In genomic region chr3:56102034-56102433, GRCh38 we compare ENCODE assay signal across 34 cellular contexts.
"Had no signal": no experiment of that assay in that cellular context is flagged by ENCODE, and none has a peak within 500 bp of the region (broad histone marks: within the 10 kb centered on the region; RNA-seq: fewer than 3 reads in every experiment).

No MANE protein-coding gene starts in this region.

- H3K27ac Mint-ChIP-seq: activated CD4-positive, alpha-beta memory T cell treated with anti-CD3 and anti-CD28 coated beads for 36 hours; activated CD4-positive, alpha-beta T cell treated with anti-CD3 and anti-CD28 coated beads for 36 hours; activated CD4-positive, alpha-beta T cell treated with anti-CD3 and anti-CD28 coated beads, Interleukin-2, amount 10 ng/mL, durations not matched to agents 24 days and 14 days; activated CD8-positive, alpha-beta memory T cell treated with anti-CD3 and anti-CD28 coated beads, Interleukin-2, amount 10 ng/mL, durations not matched to agents 7 days and 5 days; activated CD8-positive, alpha-beta T cell treated with anti-CD3 and anti-CD28 coated beads, Interleukin-2, amount 10 ng/mL, durations not matched to agents 7 days and 5 days; activated naive CD4-positive, alpha-beta T cell treated with anti-CD3 and anti-CD28 coated beads for 36 hours; activated naive CD4-positive, alpha-beta T cell treated with anti-CD3 and anti-CD28 coated beads, Interleukin-2, amount 50 U/mL, for 24 hours; activated naive CD8-positive, alpha-beta T cell treated with anti-CD3 and anti-CD28 coated beads for 36 hours; activated naive CD8-positive, alpha-beta T cell treated with anti-CD3 and anti-CD28 coated beads, Interleukin-2, amount 50 U/mL, for 24 hours; activated T-helper 1 cell treated with anti-CD3 and anti-CD28 coated beads, Interleukin-12 subunit alpha, Interleukin-12 subunit beta, Interleukin-2, Interleukin-4 antibody, amounts not matched to agents 30 ng/mL and 10 ng/mL and 1 ng/mL, durations not matched to agents 14 hours and 24 hours and 36 hours; activated T-helper 2 cell treated with anti-CD3 and anti-CD28 coated beads, Interferon-gamma antibody, Interleukin-2, Interleukin-4, amounts not matched to agents 10 μg/mL and 5 μg/mL and 100 μg/mL, durations not matched to agents 14 hours and 24 hours and 36 hours; T-cell; T-helper 1 cell treated with Interleukin-12 subunit alpha and Interleukin-12 subunit beta and Interleukin-4 antibody, amounts not matched to agents 30 μg/mL and 1 μg/mL, for 36 hours; T-helper 2 cell treated with Interferon-gamma antibody and Interleukin-4, amounts not matched to agents 5 μg/mL and 100 μg/mL, for 36 hours had no signal

- H3K4me3 Mint-ChIP-seq: activated CD4-positive, alpha-beta memory T cell treated with anti-CD3 and anti-CD28 coated beads for 36 hours; activated CD4-positive, alpha-beta T cell treated with anti-CD3 and anti-CD28 coated beads for 36 hours; activated CD4-positive, alpha-beta T cell treated with anti-CD3 and anti-CD28 coated beads, Interleukin-2, amount 10 ng/mL, durations not matched to agents 24 days and 14 days; activated CD8-positive, alpha-beta memory T cell treated with anti-CD3 and anti-CD28 coated beads, Interleukin-2, amount 10 ng/mL, durations not matched to agents 7 days and 5 days; activated CD8-positive, alpha-beta T cell treated with anti-CD3 and anti-CD28 coated beads, Interleukin-2, amount 10 ng/mL, durations not matched to agents 7 days and 5 days; activated naive CD4-positive, alpha-beta T cell treated with anti-CD3 and anti-CD28 coated beads for 36 hours; activated naive CD4-positive, alpha-beta T cell treated with anti-CD3 and anti-CD28 coated beads, Interleukin-2, amount 50 U/mL, for 24 hours; activated naive CD8-positive, alpha-beta T cell treated with anti-CD3 and anti-CD28 coated beads for 36 hours; activated naive CD8-positive, alpha-beta T cell treated with anti-CD3 and anti-CD28 coated beads, Interleukin-2, amount 50 U/mL, for 24 hours; activated T-helper 1 cell treated with anti-CD3 and anti-CD28 coated beads, Interleukin-12 subunit alpha, Interleukin-12 subunit beta, Interleukin-2, Interleukin-4 antibody, amounts not matched to agents 30 ng/mL and 10 ng/mL and 1 ng/mL, durations not matched to agents 14 hours and 24 hours and 36 hours; T-cell; T-helper 1 cell treated with Interleukin-12 subunit alpha and Interleukin-12 subunit beta and Interleukin-4 antibody, amounts not matched to agents 30 μg/mL and 1 μg/mL, for 36 hours; T-helper 2 cell treated with Interferon-gamma antibody and Interleukin-4, amounts not matched to agents 5 μg/mL and 100 μg/mL, for 36 hours had no signal

- H3K27me3 Mint-ChIP-seq: activated CD4-positive, alpha-beta memory T cell treated with anti-CD3 and anti-CD28 coated beads for 36 hours; activated CD4-positive, alpha-beta T cell treated with anti-CD3 and anti-CD28 coated beads, Interleukin-2, amount 10 ng/mL, durations not matched to agents 24 days and 14 days; activated CD8-positive, alpha-beta memory T cell treated with anti-CD3 and anti-CD28 coated beads, Interleukin-2, amount 10 ng/mL, durations not matched to agents 7 days and 5 days; activated naive CD8-positive, alpha-beta T cell treated with anti-CD3 and anti-CD28 coated beads for 36 hours had no signal

- ATAC-seq: activated CD4-positive, alpha-beta T cell treated with anti-CD3 and anti-CD28 coated beads for 36 hours; activated CD8-positive, alpha-beta memory T cell treated with anti-CD3 and anti-CD28 coated beads, Interleukin-2, amount 10 ng/mL, durations not matched to agents 7 days and 5 days; activated CD8-positive, alpha-beta T cell treated with anti-CD3 and anti-CD28 coated beads, Interleukin-2, amount 10 ng/mL, durations not matched to agents 7 days and 5 days; activated naive CD8-positive, alpha-beta T cell treated with anti-CD3 and anti-CD28 coated beads, Interleukin-2, amount 50 U/mL, for 24 hours; body of pancreas; T-cell had no signal

- H3K4me3 ChIP-seq: adrenal gland, body of pancreas, cardiac muscle cell, colonic mucosa had no signal

- H3K27ac ChIP-seq: adrenal gland, body of pancreas, cardiac muscle cell, colonic mucosa, epithelial cell of prostate, WERI-Rb-1 had no signal

- DNase-seq: activated CD4-positive, alpha-beta memory T cell treated with anti-CD3 and anti-CD28 coated beads for 36 hours; activated CD4-positive, alpha-beta T cell treated with anti-CD3 and anti-CD28 coated beads for 36 hours; activated CD4-positive, alpha-beta T cell treated with anti-CD3 and anti-CD28 coated beads, Interleukin-2, amount 10 ng/mL, durations not matched to agents 24 days and 14 days; activated CD4-positive, CD25-positive, alpha-beta regulatory T cell; activated CD4-positive, CD25-positive, alpha-beta regulatory T cell treated with anti-CD3 and anti-CD28 coated beads, Interleukin-2, amount 50 U/mL, for 72 hours; activated CD8-positive, alpha-beta memory T cell treated with anti-CD3 and anti-CD28 coated beads, Interleukin-2, amount 10 ng/mL, durations not matched to agents 7 days and 5 days; activated CD8-positive, alpha-beta memory T cell treated with anti-CD3 and anti-CD28 coated beads, Interleukin-2, amount 50 U/mL, for 4 hours; activated CD8-positive, alpha-beta T cell treated with anti-CD3 and anti-CD28 coated beads, Interleukin-2, amount 10 ng/mL, durations not matched to agents 7 days and 5 days; activated effector memory CD4-positive, alpha-beta T cell treated with anti-CD3 and anti-CD28 coated beads, Interleukin-2, amount 50 U/mL, for 16 hours; activated naive CD4-positive, alpha-beta T cell treated with anti-CD3 and anti-CD28 coated beads for 36 hours; activated naive CD8-positive, alpha-beta T cell treated with anti-CD3 and anti-CD28 coated beads for 36 hours; activated naive CD8-positive, alpha-beta T cell treated with anti-CD3 and anti-CD28 coated beads, Interleukin-2, amount 50 U/mL, for 24 hours; activated T-cell treated with anti-CD3 and anti-CD28 coated beads, Interleukin-2, amount 50 U/mL, for 1 hour; activated T-cell treated with anti-CD3 and anti-CD28 coated beads, Interleukin-2, amount 50 U/mL, for 48 hours; adrenal gland; amygdala; aorta; body of pancreas; central memory CD4-positive, alpha-beta T cell; cerebellar nuclear complex; colonic mucosa; effector CD8-positive, alpha-beta T cell; foreskin fibroblast; head of caudate nucleus; T-cell; T1000; WERI-Rb-1 had no signal

- H3K4me1 Mint-ChIP-seq: activated CD4-positive, alpha-beta T cell treated with anti-CD3 and anti-CD28 coated beads for 36 hours; activated CD4-positive, alpha-beta T cell treated with anti-CD3 and anti-CD28 coated beads, Interleukin-2, amount 10 ng/mL, durations not matched to agents 24 days and 14 days; activated CD8-positive, alpha-beta memory T cell treated with anti-CD3 and anti-CD28 coated beads, Interleukin-2, amount 10 ng/mL, durations not matched to agents 7 days and 5 days; activated naive CD4-positive, alpha-beta T cell treated with anti-CD3 and anti-CD28 coated beads, Interleukin-2, amount 50 U/mL, for 24 hours; activated naive CD8-positive, alpha-beta T cell treated with anti-CD3 and anti-CD28 coated beads for 36 hours; activated naive CD8-positive, alpha-beta T cell treated with anti-CD3 and anti-CD28 coated beads, Interleukin-2, amount 50 U/mL, for 24 hours; T-cell had no signal

- H3K27me3 ChIP-seq: adrenal gland, body of pancreas, cardiac muscle cell, colonic mucosa had no signal

- H3K9me3 ChIP-seq: adrenal gland, body of pancreas, colonic mucosa had no signal

- H3K36me3 Mint-ChIP-seq: activated CD4-positive, alpha-beta memory T cell treated with anti-CD3 and anti-CD28 coated beads for 36 hours; activated CD8-positive, alpha-beta memory T cell treated with anti-CD3 and anti-CD28 coated beads, Interleukin-2, amount 10 ng/mL, durations not matched to agents 7 days and 5 days; activated naive CD4-positive, alpha-beta T cell treated with anti-CD3 and anti-CD28 coated beads, Interleukin-2, amount 50 U/mL, for 24 hours; activated naive CD8-positive, alpha-beta T cell treated with anti-CD3 and anti-CD28 coated beads for 36 hours; T-cell had no signal

- H3K4me1 ChIP-seq: adrenal gland, body of pancreas, colonic mucosa had no signal

- H3K9me3 Mint-ChIP-seq: activated CD4-positive, alpha-beta memory T cell treated with anti-CD3 and anti-CD28 coated beads for 36 hours; activated CD4-positive, alpha-beta T cell treated with anti-CD3 and anti-CD28 coated beads, Interleukin-2, amount 10 ng/mL, durations not matched to agents 24 days and 14 days; activated naive CD4-positive, alpha-beta T cell treated with anti-CD3 and anti-CD28 coated beads for 36 hours; activated naive CD8-positive, alpha-beta T cell treated with anti-CD3 and anti-CD28 coated beads, Interleukin-2, amount 50 U/mL, for 24 hours; activated T-helper 1 cell treated with anti-CD3 and anti-CD28 coated beads, Interleukin-12 subunit alpha, Interleukin-12 subunit beta, Interleukin-2, Interleukin-4 antibody, amounts not matched to agents 30 ng/mL and 10 ng/mL and 1 ng/mL, durations not matched to agents 14 hours and 24 hours and 36 hours; activated T-helper 2 cell treated with anti-CD3 and anti-CD28 coated beads, Interferon-gamma antibody, Interleukin-2, Interleukin-4, amounts not matched to agents 10 μg/mL and 5 μg/mL and 100 μg/mL, durations not matched to agents 14 hours and 24 hours and 36 hours; T-helper 1 cell treated with Interleukin-12 subunit alpha and Interleukin-12 subunit beta and Interleukin-4 antibody, amounts not matched to agents 30 μg/mL and 1 μg/mL, for 36 hours; T-helper 2 cell treated with Interferon-gamma antibody and Interleukin-4, amounts not matched to agents 5 μg/mL and 100 μg/mL, for 36 hours had no signal

- H3K36me3 ChIP-seq: adrenal gland, cardiac muscle cell, colonic mucosa, WERI-Rb-1 had no signal
